Comparison of ENCODE assay signal across 9 cellular contexts in the genomic region with DNA sequence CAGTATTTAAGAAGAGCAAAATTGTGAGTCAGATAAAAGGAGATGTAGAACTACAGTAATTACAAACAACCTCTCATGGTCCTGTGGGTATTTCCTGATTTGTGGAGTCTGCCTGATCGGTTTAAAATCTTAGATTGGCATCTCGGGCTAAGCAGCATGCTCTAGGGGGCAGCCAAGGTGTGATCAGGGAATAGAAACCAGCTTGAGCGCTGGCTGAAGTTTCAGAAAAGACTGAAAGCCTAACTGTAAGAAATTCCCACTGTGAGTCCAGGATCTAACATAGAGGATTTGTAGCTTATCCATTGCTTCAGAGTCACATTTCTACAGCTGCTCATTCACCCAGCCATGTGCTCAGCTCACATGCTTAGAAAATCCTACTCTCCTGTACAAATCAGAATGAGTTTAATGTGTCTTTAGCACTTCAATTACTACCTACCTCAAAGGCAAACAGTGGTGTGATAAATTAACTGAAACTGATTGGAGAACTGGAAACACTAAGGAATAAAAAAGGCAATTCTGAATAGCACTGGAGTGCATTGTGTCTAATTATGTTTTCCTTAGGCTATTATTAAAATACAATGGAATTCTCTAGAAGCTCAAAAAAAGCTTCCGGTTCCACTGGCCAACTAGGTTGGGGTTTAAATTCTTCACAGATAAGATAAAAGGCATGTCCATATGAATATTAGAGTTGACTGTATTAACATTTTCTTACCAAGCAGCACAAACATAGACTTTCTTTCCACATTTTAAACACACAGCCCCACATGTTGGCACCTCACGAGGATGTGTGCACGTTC.
A peak's percentile ranks its signal among the peaks of the same experiment; 100 is the strongest.
DNase-seq lines count a peak whose midpoint lies in the region; ATAC-seq and TF ChIP-seq lines count a peak whose summit lies in the region.
"Had no signal": no experiment of that assay in that cellular context is flagged by ENCODE, and none has a peak within 500 bp of the region (broad histone marks: within the 10 kb centered on the region; RNA-seq: fewer than 3 reads in every experiment).

No MANE protein-coding gene starts in this region.

- no TSS peak for BruUV-seq in OCI-LY7 (replicated peaks; lab: Mats Ljungman, UMichigan)

- H3K9ac ChIP-seq in BLaER1, result no peak overlapping the region

- no peak overlapping the region for H3K27ac ChIP-seq in BLaER1
- no peak overlapping the region for H3K27ac ChIP-seq in OCI-LY7 (ENCODE audit: low read depth, low read length, poor library complexity, severe bottlenecking)
- no peak overlapping the region for H3K27ac ChIP-seq in esophagus squamous epithelium
- H3K27ac ChIP-seq: prostate gland had no signal

- H3K36me3 ChIP-seq in BLaER1, result peaks cover 16% of the 10 kb centered on the region; the same call in 1 of the 2 replicates
- no peaks in the 10 kb centered on the region for H3K36me3 ChIP-seq in OCI-LY7 (ENCODE audit: insufficient read depth, low read length)
- H3K36me3 ChIP-seq in esophagus squamous epithelium, result peaks cover 0 to 22% (median 0%) of the 10 kb centered on the region in 3 donors
- H3K36me3 ChIP-seq: prostate gland had no signal

- H3K4me3 ChIP-seq in BLaER1, result no peak overlapping the region
- no peak overlapping the region for H3K4me3 ChIP-seq in OCI-LY7 (ENCODE audit: low read depth, low read length, poor library complexity, severe bottlenecking)
- H3K4me3 ChIP-seq in esophagus squamous epithelium, result no peak overlapping the region
- H3K4me3 ChIP-seq: prostate gland had no signal

- H3K4me1 ChIP-seq in BLaER1, result peaks cover 39% of the 10 kb centered on the region
- H3K4me1 ChIP-seq in OCI-LY7 (ENCODE audit: insufficient read depth, low read length, poor library complexity, severe bottlenecking), result peaks cover 12% of the 10 kb centered on the region
- peaks cover 0 to 10% (median 0%) of the 10 kb centered on the region in 3 donors for H3K4me1 ChIP-seq in esophagus squamous epithelium
- H3K4me1 ChIP-seq: prostate gland had no signal

- no peaks in the 10 kb centered on the region for H3K79me2 ChIP-seq in OCI-LY7 (ENCODE audit: insufficient read depth, low read depth, low read length)

- CTCF ChIA-PET in OCI-LY7 (lab: Charles Lee; ENCODE audit: unreplicated experiment), result no interaction called here

- no peak overlapping the region for H2AFZ ChIP-seq in OCI-LY7 (ENCODE audit: low read length)

- H4K20me1 ChIP-seq in BLaER1 (no peaks in the 10 kb centered on the region), OCI-LY7 (ENCODE audit: insufficient read depth, low read length) (no peaks in the 10 kb centered on the region)

- H3K9me3 ChIP-seq in BLaER1 (peaks cover 31% of the 10 kb centered on the region), OCI-LY7 (ENCODE audit: low read length) (no peaks in the 10 kb centered on the region), esophagus squamous epithelium (peaks cover 0 to 9% (median 0%) of the 10 kb centered on the region in 3 donors)
- H3K9me3 ChIP-seq: prostate gland had no signal

- no peaks in the 10 kb centered on the region for H3K27me3 ChIP-seq in BLaER1
- H3K27me3 ChIP-seq in esophagus squamous epithelium, result peaks cover 0 to 5% (median 0%) of the 10 kb centered on the region in 4 donors

- POLR2A ChIA-PET in OCI-LY7 (lab: Charles Lee), result interaction anchor here (0.5 kb wide), 1 partner anchor 76 kb away, joined by 4 read pairs; no protein-coding TSS in a partner anchor

- TF ChIP-seq POLR2A in esophagus squamous epithelium (IDR thresholded peaks at IDR 0.05), result no peak

- TF ChIP-seq CTCF in OCI-LY7 (conservative IDR thresholded peaks at IDR 0.05; ENCODE audit: low read length) (peak; percentile 73), esophagus squamous epithelium (IDR thresholded peaks at IDR 0.05) (peak in 1 of 6 experiments; percentile 26)

- ATAC-seq in GM21723 (IDR thresholded peaks at IDR 0.05; ENCODE audit: unreplicated experiment) (peak; percentile 52), HG02973 (IDR thresholded peaks at IDR 0.05; ENCODE audit: unreplicated experiment) (no peak), GM19467 (IDR thresholded peaks at IDR 0.05; ENCODE audit: unreplicated experiment) (no peak), HG02588 (IDR thresholded peaks at IDR 0.05; ENCODE audit: unreplicated experiment) (no peak)

- 62 to 67% methylated on average over 6 of the region's 6 CpGs for WGBS in esophagus squamous epithelium, 2 donors

- H3K9me2 ChIP-seq in OCI-LY7 (ENCODE audit: insufficient read depth, low read length), result no peaks in the 10 kb centered on the region

- peak; percentile 46 for DNase-seq in OCI-LY7 (ENCODE audit: low spot score)
- DNase-seq in kidney glomerular epithelial cell (lab: John Stamatoyannopoulos, UW), result peak; percentile 34
- no peak for DNase-seq in esophagus squamous epithelium (lab: John Stamatoyannopoulos, UW)

- H3K4me2 ChIP-seq in BLaER1 (peak overlapping the region; percentile 72), OCI-LY7 (ENCODE audit: low read length) (no peak overlapping the region)

- intact Hi-C loops in OCI-LY7 (cut with micrococcal nuclease; ENCODE audit: unreplicated experiment), result no loop called here
- intact Hi-C loops in esophagus squamous epithelium (cut with DNase I), result no loop called here
